ENCODE assay signal across 1 cellular context in genomic region chr11:95434489-95435057, GRCh38.
TF ChIP-seq lines count a peak whose summit lies in the region.

No MANE protein-coding gene starts in this region.

TF ChIP-seq in K562, 482 proteins besides CTCF, POLR2A, EP300 and RAD21 (continued from another document and continues in another):
- no peak for TF ChIP-seq ARID4B (CRISPR knock-in tag; IDR thresholded peaks at IDR 0.05)
- no peak for TF ChIP-seq SNAPC5 (CRISPR knock-in tag; IDR thresholded peaks at IDR 0.05)
- no peak for TF ChIP-seq RNF2 (IDR thresholded peaks at IDR 0.05)
- no peak for TF ChIP-seq SMARCC2 (IDR thresholded peaks at IDR 0.05; ENCODE audit: low read depth)
- TF ChIP-seq ZNF347 (CRISPR knock-in tag; IDR thresholded peaks at IDR 0.05; ENCODE audit: low read depth) = no peak
- TF ChIP-seq ZNF707 (CRISPR knock-in tag; conservative IDR thresholded peaks at IDR 0.05) = no peak
- TF ChIP-seq SMARCB1 (IDR thresholded peaks at IDR 0.05; ENCODE audit: insufficient read length, low read depth) = no peak
- TF ChIP-seq ZNF75A (CRISPR knock-in tag; IDR thresholded peaks at IDR 0.05) = peak; percentile 79
- TF ChIP-seq USF1 (CRISPR knock-in tag; IDR thresholded peaks at IDR 0.05) = no peak
- no peak for TF ChIP-seq CHCHD3 (CRISPR knock-in tag; IDR thresholded peaks at IDR 0.05)
- TF ChIP-seq PHB2 (IDR thresholded peaks at IDR 0.05; ENCODE audit: low read depth) = no peak
- TF ChIP-seq ZNF398 (CRISPR knock-in tag; IDR thresholded peaks at IDR 0.05) = no peak
- TF ChIP-seq SETDB1 (IDR thresholded peaks at IDR 0.05; ENCODE audit: low read length) = no peak
- TF ChIP-seq RFX1 (IDR thresholded peaks at IDR 0.05) = no peak
- TF ChIP-seq ZBTB17 (CRISPR knock-in tag; IDR thresholded peaks at IDR 0.05) = peak; percentile 40; the same call in 1 of the 2 replicates
- peak in 2 of 3 experiments; percentile 7 to 67 for TF ChIP-seq YY1 (IDR thresholded peaks at IDR 0.05; ENCODE audit: borderline replicate concordance in 1 of 3, control insufficient read depth in 1 of 3, extremely low read depth in 1 of 3, insufficient read depth in 3 of 3, insufficient read length in 1 of 3, insufficient replicate concordance in 2 of 3, low read depth in 1 of 3, low read length in 2 of 3)
- TF ChIP-seq ZNF699 (CRISPR knock-in tag; IDR thresholded peaks at IDR 0.05; ENCODE audit: insufficient replicate concordance) = no peak
- TF ChIP-seq ZBTB11 (CRISPR knock-in tag; IDR thresholded peaks at IDR 0.05) = no peak
- TF ChIP-seq SRF (CRISPR knock-in tag; IDR thresholded peaks at IDR 0.05) = no peak
- no peak for TF ChIP-seq WHSC1 (IDR thresholded peaks at IDR 0.05; ENCODE audit: low read length)
- TF ChIP-seq NFRKB (IDR thresholded peaks at IDR 0.05; ENCODE audit: low read depth) = no peak
- TF ChIP-seq FOXA3 (CRISPR knock-in tag; conservative IDR thresholded peaks at IDR 0.05 in 1 of 2, IDR thresholded peaks at IDR 0.05 in 1 of 2) = no peak
- TF ChIP-seq CHD7 (IDR thresholded peaks at IDR 0.05; ENCODE audit: low read depth, low read length) = no peak
